6 cellular contexts compared by ENCODE assay signal in genomic region chr6:70376628-70377027, GRCh38.
"Had no signal": no experiment of that assay in that cellular context is flagged by ENCODE, and none has a peak within 500 bp of the region (broad histone marks: within the 10 kb centered on the region; RNA-seq: fewer than 3 reads in every experiment).

No MANE protein-coding gene starts in this region.

- H3K4me3 ChIP-seq: GM12878 had no signal

- DNase-seq: GDM1 had no signal

- FAIRE-seq: G401.6, GM12878, GM12891, GM12892, GM19239 had no signal
